ENCODE assay signal across 8 cellular contexts in genomic region chr3:142225885-142226215, GRCh38. TPM values are rescaled to one million over a fixed set of nuclear protein-coding genes. Genes with fewer than 3 reads are reported as not detected.
DNase-seq lines count a peak whose midpoint lies in the region; ATAC-seq and TF ChIP-seq lines count a peak whose summit lies in the region.

No MANE protein-coding gene starts in this region.

- H3K4me3 ChIP-seq in NT2/D1 (ENCODE audit: insufficient read length, low read depth) (peak overlapping the region; percentile 86), esophagus (ENCODE audit: low read depth in 1 of 2, low read length in 2 of 2) (peak overlapping the region; percentile 60 to 83), psoas muscle (peak overlapping the region; percentile 97)

- 64 to 72% methylated on average over 17 of the region's 17 CpGs for WGBS in esophagus, 2 donors
- 63 to 64% (median 64%) methylated on average over 17 of the region's 17 CpGs for whole genome bisulfite sequencing in psoas muscle, 3 donors

- no peaks in the 10 kb centered on the region for H3K27me3 ChIP-seq in NT2/D1 (ENCODE audit: insufficient read depth, insufficient read length)
- H3K27me3 ChIP-seq in esophagus (ENCODE audit: control insufficient read depth in 1 of 2, insufficient read depth in 2 of 2, low read length in 2 of 2), result no peaks in the 10 kb centered on the region
- no peaks in the 10 kb centered on the region for H3K27me3 ChIP-seq in psoas muscle (ENCODE audit: insufficient read depth in 3 of 3, low read length in 2 of 3)

- H3K4me1 ChIP-seq in NT2/D1 (ENCODE audit: insufficient read depth, insufficient read length) (no peaks in the 10 kb centered on the region), esophagus (ENCODE audit: control insufficient read depth in 2 of 2, insufficient read depth in 2 of 2, low read length in 1 of 2) (no peaks in the 10 kb centered on the region), psoas muscle (peaks cover 16% of the 10 kb centered on the region)

- H3K9me3 ChIP-seq in NT2/D1 (ENCODE audit: insufficient read depth, low read length) (no peaks in the 10 kb centered on the region), esophagus (ENCODE audit: control insufficient read depth in 2 of 2, insufficient read depth in 1 of 2, low read depth in 1 of 2, low read length in 1 of 2) (no peaks in the 10 kb centered on the region), psoas muscle (no peaks in the 10 kb centered on the region)

- peak overlapping the region; percentile 88 for H3K9ac ChIP-seq in NT2/D1 (ENCODE audit: insufficient read length, low read depth)

- intact Hi-C loops in psoas muscle (cut with DNase I), result no loop called here

- H3K36me3 ChIP-seq in NT2/D1 (ENCODE audit: insufficient read depth, insufficient read length, low read length) (no peaks in the 10 kb centered on the region), esophagus (ENCODE audit: control insufficient read depth in 2 of 2, insufficient read depth in 2 of 2, low read length in 1 of 2) (no peaks in the 10 kb centered on the region), psoas muscle (ENCODE audit: insufficient read depth in 1 of 2, low read depth in 1 of 2) (no peaks in the 10 kb centered on the region)

- H3K27ac ChIP-seq in esophagus (ENCODE audit: low read depth in 2 of 2, low read length in 1 of 2), result peak overlapping the region; percentile 95 to 98
- H3K27ac ChIP-seq in psoas muscle, result peak overlapping the region; percentile 82

- no peak for TF ChIP-seq CTCF in psoas muscle (IDR thresholded peaks at IDR 0.05)

- ATAC-seq in GM18498 (IDR thresholded peaks at IDR 0.05; ENCODE audit: unreplicated experiment), result peak; percentile 6
- no peak for ATAC-seq in psoas muscle
- no peak for ATAC-seq in HG03571 (IDR thresholded peaks at IDR 0.05; ENCODE audit: unreplicated experiment)

- DNase-seq in NT2/D1 (ENCODE audit: low read depth, low spot score), result no peak
- no peak for DNase-seq in psoas muscle
- no peak for DNase-seq in NCI-H510A treated with DMSO at 0.1 percent for 48 hours (lab: John Stamatoyannopoulos, UW)
- DNase-seq in NCI-H187 (lab: John Stamatoyannopoulos, UW), result no peak
- no peak for DNase-seq in NCI-H510A (lab: John Stamatoyannopoulos, UW)

RNA-seq across cellular contexts. Expression of gene GK5, which starts 0.5 kb away (rescaled TPM):
- 1 to 10 TPM; 4.9 to 8.0 TPM for polyA plus RNA-seq in esophagus
- 1 to 10 TPM; 4.5 to 7.0 (median 6.4) TPM for total RNA-seq in psoas muscle
- 1 to 10 TPM; 2.5 to 6.8 (median 4.3) TPM for polyA plus RNA-seq in psoas muscle
